In genomic region chr19:17136026-17136425, GRCh38 we compare ENCODE assay signal across 8 cellular contexts.
DNase-seq lines count a peak whose midpoint lies in the region; ATAC-seq and TF ChIP-seq lines count a peak whose summit lies in the region.

No MANE protein-coding gene starts in this region.

- H3K27me3 ChIP-seq in NT2/D1 (ENCODE audit: insufficient read depth, insufficient read length) (no peaks in the 10 kb centered on the region), duodenal mucosa (ENCODE audit: control insufficient read depth in 1 of 2, insufficient read depth in 2 of 2, low read length in 2 of 2) (no peaks in the 10 kb centered on the region), tibial artery (no peaks in the 10 kb centered on the region)

- H3K36me3 ChIP-seq in NT2/D1 (ENCODE audit: insufficient read depth, insufficient read length, low read length) (peaks cover 9% of the 10 kb centered on the region), duodenal mucosa (ENCODE audit: control insufficient read depth in 1 of 2, insufficient read depth in 2 of 2, low read length in 2 of 2) (no peaks in the 10 kb centered on the region), mucosa of descending colon (ENCODE audit: low read depth) (no peaks in the 10 kb centered on the region), tibial artery (no peaks in the 10 kb centered on the region)

- peak overlapping the region; percentile 88 for H3K27ac ChIP-seq in duodenal mucosa (ENCODE audit: low read depth, low read length)
- H3K27ac ChIP-seq in tibial artery: peak overlapping the region; percentile 93 to 96

- H3K9ac ChIP-seq in NT2/D1 (ENCODE audit: insufficient read length, low read depth): peak overlapping the region; percentile 62
- H3K9ac ChIP-seq in duodenal mucosa (ENCODE audit: low read depth in 1 of 2, low read length in 2 of 2): peak overlapping the region in 1 of 2 donors; percentile 43

- intact Hi-C loops in mucosa of descending colon (cut with DNase I, micrococcal nuclease): no loop called here
- intact Hi-C loops in tibial artery (cut with DNase I; ENCODE audit: low total_unique reads): no loop called here

- H3K4me1 ChIP-seq in NT2/D1 (ENCODE audit: insufficient read depth, insufficient read length) (peaks cover 10% of the 10 kb centered on the region), duodenal mucosa (ENCODE audit: control insufficient read depth in 1 of 2, insufficient read depth in 2 of 2, low read length in 2 of 2) (peaks cover 10 to 11% of the 10 kb centered on the region in 2 donors), mucosa of descending colon (ENCODE audit: low read depth) (peaks cover 5% of the 10 kb centered on the region), tibial artery (peaks cover 13 to 63% (median 33%) of the 10 kb centered on the region in 4 donors)

- H3K4me3 ChIP-seq in NT2/D1 (ENCODE audit: insufficient read length, low read depth) (no peak overlapping the region), duodenal mucosa (ENCODE audit: low read depth in 1 of 2, low read length in 2 of 2) (no peak overlapping the region), mucosa of descending colon (no peak overlapping the region), tibial artery (peak overlapping the region; percentile 25 to 36)

- TF ChIP-seq CTCF in mucosa of descending colon (IDR thresholded peaks at IDR 0.05) (no peak), tibial artery (IDR thresholded peaks at IDR 0.05) (no peak)

- ATAC-seq in mucosa of descending colon: peak; percentile 14
- ATAC-seq in GM19452 (IDR thresholded peaks at IDR 0.05; ENCODE audit: unreplicated experiment): no peak
- ATAC-seq in GM21390 (IDR thresholded peaks at IDR 0.05; ENCODE audit: unreplicated experiment): no peak
- no peak for ATAC-seq in GM18909 (IDR thresholded peaks at IDR 0.05; ENCODE audit: poor library complexity, unreplicated experiment)

- no peaks in the 10 kb centered on the region for H3K9me3 ChIP-seq in NT2/D1 (ENCODE audit: insufficient read depth, low read length)
- H3K9me3 ChIP-seq in duodenal mucosa (ENCODE audit: control insufficient read depth in 1 of 2, low read length in 2 of 2): no peaks in the 10 kb centered on the region
- H3K9me3 ChIP-seq in mucosa of descending colon: no peaks in the 10 kb centered on the region
- H3K9me3 ChIP-seq in tibial artery: no peaks in the 10 kb centered on the region

- peak; percentile 39 for DNase-seq in NT2/D1 (ENCODE audit: low read depth, low spot score)
- DNase-seq in mucosa of descending colon: no peak
- no peak for DNase-seq in tibial artery
- DNase-seq in stimulated activated naive CD4-positive, alpha-beta T cell (lab: John Stamatoyannopoulos, UW): no peak

Comparison
In these comparisons a context has a peak if more than half of its experiments do, and no peak if none do; other contexts are left out.
1. H3K4me3 ChIP-seq: peak in tibial artery (2 of 2); none in NT2/D1 (single experiment), duodenal mucosa (0 of 2) and mucosa of descending colon (single experiment).